Comparison of ENCODE assay signal across 1 cellular context in genomic region chr1:233635765-233636502, GRCh38.
TF ChIP-seq lines count a peak whose summit lies in the region.

No MANE protein-coding gene starts in this region.

TF ChIP-seq in SK-N-SH treated with all-trans-retinoic acid at 6 μM for 48 hours, 23 proteins besides CTCF, POLR2A, EP300 and RAD21 (continued from another document):
- TF ChIP-seq ZFP30 (CRISPR knock-in tag; IDR thresholded peaks at IDR 0.05) (no peak), TSHZ2 (CRISPR knock-in tag; IDR thresholded peaks at IDR 0.05) (no peak), SNAI2 (CRISPR knock-in tag; IDR thresholded peaks at IDR 0.05) (no peak), TCF4 (CRISPR knock-in tag; IDR thresholded peaks at IDR 0.05; ENCODE audit: borderline replicate concordance) (no peak), ZFP3 (CRISPR knock-in tag; IDR thresholded peaks at IDR 0.05) (no peak), BACH2 (CRISPR knock-in tag; IDR thresholded peaks at IDR 0.05; ENCODE audit: borderline replicate concordance) (no peak), ZC3H10 (CRISPR knock-in tag; IDR thresholded peaks at IDR 0.05) (no peak), CSDC2 (CRISPR knock-in tag; IDR thresholded peaks at IDR 0.05) (no peak), ZNF70 (CRISPR knock-in tag; IDR thresholded peaks at IDR 0.05) (no peak)
TF ChIP-seq in SK-N-SH treated with all-trans-retinoic acid at 6 μM for 48 hours: peak in this region for 0.
